In genomic region chr2:111057045-111057444, GRCh38 we compare ENCODE assay signal across 15 cellular contexts.
"Had no signal": no experiment of that assay in that cellular context is flagged by ENCODE, and none has a peak within 500 bp of the region (broad histone marks: within the 10 kb centered on the region; RNA-seq: fewer than 3 reads in every experiment).

No MANE protein-coding gene starts in this region.

- H3K4me3 Mint-ChIP-seq: activated CD4-positive, alpha-beta memory T cell treated with anti-CD3 and anti-CD28 coated beads, Interleukin-2, amount 10 ng/mL, durations not matched to agents 7 days and 5 days; activated naive CD4-positive, alpha-beta T cell treated with anti-CD3 and anti-CD28 coated beads for 36 hours; activated T-helper 1 cell treated with anti-CD3 and anti-CD28 coated beads, Interleukin-12 subunit alpha, Interleukin-12 subunit beta, Interleukin-2, Interleukin-4 antibody, amounts not matched to agents 30 ng/mL and 10 ng/mL and 1 ng/mL, durations not matched to agents 14 hours and 24 hours and 36 hours; memory B cell; neural crest cell; stimulated activated naive CD8-positive, alpha-beta T cell treated with anti-CD3 and anti-CD28 coated beads, Interleukin-15, Interleukin-2, amounts not matched to agents 100 ng/mL and 50 ng/mL, for 24 hours had no signal

- H3K27ac Mint-ChIP-seq: activated CD4-positive, alpha-beta memory T cell treated with anti-CD3 and anti-CD28 coated beads, Interleukin-2, amount 10 ng/mL, durations not matched to agents 7 days and 5 days; activated naive CD4-positive, alpha-beta T cell treated with anti-CD3 and anti-CD28 coated beads for 36 hours; activated T-helper 1 cell treated with anti-CD3 and anti-CD28 coated beads, Interleukin-12 subunit alpha, Interleukin-12 subunit beta, Interleukin-2, Interleukin-4 antibody, amounts not matched to agents 30 ng/mL and 10 ng/mL and 1 ng/mL, durations not matched to agents 14 hours and 24 hours and 36 hours; stimulated activated naive CD8-positive, alpha-beta T cell treated with anti-CD3 and anti-CD28 coated beads, Interleukin-15, Interleukin-2, amounts not matched to agents 100 ng/mL and 50 ng/mL, for 24 hours had no signal

- H3K4me1 ChIP-seq: colonic mucosa, pancreas, upper lobe of right lung had no signal

- H3K9me3 ChIP-seq: colonic mucosa, pancreas, upper lobe of right lung had no signal

- H3K4me1 Mint-ChIP-seq: activated CD4-positive, alpha-beta memory T cell treated with anti-CD3 and anti-CD28 coated beads, Interleukin-2, amount 10 ng/mL, durations not matched to agents 7 days and 5 days had no signal

- H3K27ac ChIP-seq: colonic mucosa, heart left ventricle, left ventricle myocardium inferior, pancreas, upper lobe of right lung had no signal

- DNase-seq: activated CD4-positive, alpha-beta memory T cell treated with anti-CD3 and anti-CD28 coated beads, Interleukin-2, amount 10 ng/mL, durations not matched to agents 7 days and 5 days; activated CD4-positive, alpha-beta T cell treated with anti-CD3 and anti-CD28 coated beads for 1 hour; activated naive CD4-positive, alpha-beta T cell treated with anti-CD3 and anti-CD28 coated beads for 36 hours; caudate nucleus; colonic mucosa; foreskin melanocyte; heart left ventricle; left ventricle myocardium inferior; pancreas; stimulated activated CD4-positive, alpha-beta T cell treated with anti-CD3 and anti-CD28 coated beads, Interleukin-12 subunit alpha, Interleukin-12 subunit beta, amount 100 ng/mL, for 4 hours; upper lobe of right lung had no signal

- H3K4me3 ChIP-seq: colonic mucosa, heart left ventricle, left ventricle myocardium inferior, pancreas, upper lobe of right lung had no signal

- H3K36me3 ChIP-seq: colonic mucosa, heart left ventricle, left ventricle myocardium inferior, pancreas, upper lobe of right lung had no signal

- ATAC-seq: heart left ventricle, pancreas, upper lobe of right lung had no signal
